2 cellular contexts compared by ENCODE assay signal in genomic region chr11:72738199-72739141, GRCh38.
TF ChIP-seq lines count a peak whose summit lies in the region.

No MANE protein-coding gene starts in this region.

TF ChIP-seq in liver, 16 proteins besides CTCF, POLR2A, EP300 and RAD21:
- no peak for TF ChIP-seq MAX (IDR thresholded peaks at IDR 0.05)
- TF ChIP-seq JUND (IDR thresholded peaks at IDR 0.05): no peak
- TF ChIP-seq ZBTB33 (IDR thresholded peaks at IDR 0.05): no peak
- no peak for TF ChIP-seq GABPA (IDR thresholded peaks at IDR 0.05 in 1 of 2, conservative IDR thresholded peaks at IDR 0.05 in 1 of 2)
- no peak for TF ChIP-seq FOXA2 (IDR thresholded peaks at IDR 0.05)
- TF ChIP-seq ATF3 (IDR thresholded peaks at IDR 0.05): no peak
- TF ChIP-seq NR2F2 (IDR thresholded peaks at IDR 0.05): no peak
- no peak for TF ChIP-seq TAF1 (conservative IDR thresholded peaks at IDR 0.05)
- no peak for TF ChIP-seq RXRA (IDR thresholded peaks at IDR 0.05)
- TF ChIP-seq EGR1 (IDR thresholded peaks at IDR 0.05; ENCODE audit: low read depth in 2 of 2): no peak
- no peak for TF ChIP-seq HNF4A (conservative IDR thresholded peaks at IDR 0.05)

TF ChIP-seq in HepG2, 621 proteins besides CTCF, POLR2A, EP300 and RAD21:
- TF ChIP-seq MTA1 (CRISPR knock-in tag; IDR thresholded peaks at IDR 0.05; ENCODE audit: borderline replicate concordance): no peak
- TF ChIP-seq KLF12 (CRISPR knock-in tag; IDR thresholded peaks at IDR 0.05; ENCODE audit: borderline replicate concordance): no peak
- TF ChIP-seq RORA (CRISPR knock-in tag; IDR thresholded peaks at IDR 0.05): no peak
- TF ChIP-seq, protein P1, sequence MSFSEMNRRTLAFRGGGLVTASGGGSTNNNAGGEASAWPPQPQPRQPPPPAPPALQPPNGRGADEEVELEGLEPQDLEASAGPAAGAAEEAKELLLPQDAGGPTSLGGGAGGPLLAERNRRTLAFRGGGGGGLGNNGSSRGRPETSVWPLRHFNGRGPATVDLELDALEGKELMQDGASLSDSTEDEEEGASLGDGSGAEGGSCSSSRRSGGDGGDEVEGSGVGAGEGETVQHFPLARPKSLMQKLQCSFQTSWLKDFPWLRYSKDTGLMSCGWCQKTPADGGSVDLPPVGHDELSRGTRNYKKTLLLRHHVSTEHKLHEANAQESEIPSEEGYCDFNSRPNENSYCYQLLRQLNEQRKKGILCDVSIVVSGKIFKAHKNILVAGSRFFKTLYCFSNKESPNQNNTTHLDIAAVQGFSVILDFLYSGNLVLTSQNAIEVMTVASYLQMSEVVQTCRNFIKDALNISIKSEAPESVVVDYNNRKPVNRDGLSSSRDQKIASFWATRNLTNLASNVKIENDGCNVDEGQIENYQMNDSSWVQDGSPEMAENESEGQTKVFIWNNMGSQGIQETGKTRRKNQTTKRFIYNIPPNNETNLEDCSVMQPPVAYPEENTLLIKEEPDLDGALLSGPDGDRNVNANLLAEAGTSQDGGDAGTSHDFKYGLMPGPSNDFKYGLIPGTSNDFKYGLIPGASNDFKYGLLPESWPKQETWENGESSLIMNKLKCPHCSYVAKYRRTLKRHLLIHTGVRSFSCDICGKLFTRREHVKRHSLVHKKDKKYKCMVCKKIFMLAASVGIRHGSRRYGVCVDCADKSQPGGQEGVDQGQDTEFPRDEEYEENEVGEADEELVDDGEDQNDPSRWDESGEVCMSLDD (CRISPR knock-in tag; IDR thresholded peaks at IDR 0.05; ENCODE audit: borderline replicate concordance): no peak
- TF ChIP-seq ZNF646 (CRISPR knock-in tag; IDR thresholded peaks at IDR 0.05): no peak
- no peak for TF ChIP-seq RARG (CRISPR knock-in tag; IDR thresholded peaks at IDR 0.05; ENCODE audit: low read depth)
- TF ChIP-seq PITX1 (CRISPR knock-in tag; IDR thresholded peaks at IDR 0.05): no peak
- no peak for TF ChIP-seq MBD4 (IDR thresholded peaks at IDR 0.05; ENCODE audit: borderline replicate concordance, low read length)
